Comparison of ENCODE assay signal across 8 cellular contexts in the genomic region with DNA sequence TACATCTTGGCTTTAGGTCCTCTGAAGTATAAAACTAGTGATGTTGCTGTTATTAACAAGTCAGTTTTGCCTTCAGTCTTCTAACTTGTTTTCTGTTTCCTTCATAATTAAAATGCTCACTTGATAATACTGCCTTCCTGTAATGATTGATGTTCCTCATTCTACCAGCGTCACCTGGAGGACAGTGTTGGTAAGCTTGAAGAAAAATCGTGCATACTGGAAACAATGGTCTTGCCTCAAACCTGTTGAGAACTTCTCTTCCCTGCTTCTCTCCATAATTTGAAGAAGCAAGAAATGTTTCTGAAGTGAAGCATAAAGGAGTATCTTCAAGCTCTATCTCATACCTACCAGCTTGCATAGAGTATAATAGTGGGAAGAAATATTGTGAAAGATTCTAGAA. TPM values are rescaled to one million over a fixed set of nuclear protein-coding genes. Genes with fewer than 3 reads are reported as not detected.
A peak's percentile ranks its signal among the peaks of the same experiment; 100 is the strongest.
DNase-seq lines count a peak whose midpoint lies in the region; TF ChIP-seq lines count a peak whose summit lies in the region.

No MANE protein-coding gene starts in this region.

- H3K4me3 ChIP-seq in ACC112 (ENCODE audit: low read depth, low read length) (peak overlapping the region; percentile 100), GM12864 (ENCODE audit: low read depth, low read length) (no peak overlapping the region), OCI-LY1 (ENCODE audit: low read depth, low read length, poor library complexity, severe bottlenecking) (no peak overlapping the region), breast epithelium (no peak overlapping the region), mucosa of stomach (ENCODE audit: low read length) (no peak overlapping the region)

- TF ChIP-seq CTCF in GM12864 (IDR thresholded peaks at IDR 0.05; ENCODE audit: low read depth, low read length, missing control alignments) (peak; percentile 76), OCI-LY1 (IDR thresholded peaks at IDR 0.05; ENCODE audit: low read length) (peak; percentile 88), breast epithelium (IDR thresholded peaks at IDR 0.05) (peak in 2 of 3 donors; percentile 38 to 49)

- TF ChIP-seq POLR2A in breast epithelium (IDR thresholded peaks at IDR 0.05) = no peak

- H3K9me3 ChIP-seq in OCI-LY1 (ENCODE audit: low read length) = no peaks in the 10 kb centered on the region
- no peaks in the 10 kb centered on the region for H3K9me3 ChIP-seq in breast epithelium
- no peaks in the 10 kb centered on the region for H3K9me3 ChIP-seq in mucosa of stomach (ENCODE audit: control insufficient read depth, low read length)

- H3K27ac ChIP-seq in ACC112 (ENCODE audit: low read depth, low read length) (no peak overlapping the region), OCI-LY1 (ENCODE audit: low read depth, low read length, poor library complexity, severe bottlenecking) (peak overlapping the region; percentile 74), breast epithelium (peak overlapping the region in 1 of 2 donors; percentile 96)

- no peak overlapping the region for H2AFZ ChIP-seq in ACC112 (ENCODE audit: low read length, unreplicated experiment)
- no peak overlapping the region for H2AFZ ChIP-seq in OCI-LY1 (ENCODE audit: low read length)

- H3K4me2 ChIP-seq in OCI-LY1 (ENCODE audit: low read length) = peak overlapping the region; percentile 78

- intact Hi-C loops in breast epithelium (cut with DNase I; ENCODE audit: low total_unique reads) = no loop called here

- DNase-seq in GM12864 (ENCODE audit: low read depth) = no peak
- DNase-seq in breast epithelium (ENCODE audit: low spot score in 2 of 2) = no peak
- no peak for DNase-seq in AG08395 (ENCODE audit: low spot score)
- no peak for DNase-seq in foreskin melanocyte
- DNase-seq in NCI-H2029 treated with DMSO at 0.1 percent for 48 hours (lab: John Stamatoyannopoulos, UW) = no peak

- no peaks in the 10 kb centered on the region for H4K20me1 ChIP-seq in OCI-LY1 (ENCODE audit: insufficient read depth, low read length)

- peaks cover 30% of the 10 kb centered on the region for H3K4me1 ChIP-seq in ACC112 (ENCODE audit: control insufficient read depth, insufficient read depth, low read length, unreplicated experiment)
- H3K4me1 ChIP-seq in OCI-LY1 (ENCODE audit: insufficient read depth, low read length, severe bottlenecking) = peaks cover 31% of the 10 kb centered on the region
- H3K4me1 ChIP-seq in breast epithelium = peaks cover 4 to 23% of the 10 kb centered on the region in 2 donors
- H3K4me1 ChIP-seq in mucosa of stomach (ENCODE audit: control insufficient read depth, insufficient read depth, low read length) = peaks cover 46% of the 10 kb centered on the region

- H3F3A ChIP-seq in OCI-LY1 (ENCODE audit: insufficient read depth, low read length) = 0 out of 2 replicates have a peak, but pooled peaks cover 6% of the 10 kb centered on the region

- H3K36me3 ChIP-seq in ACC112 (ENCODE audit: insufficient read depth, low read length) = no peaks in the 10 kb centered on the region
- peaks cover 48% of the 10 kb centered on the region for H3K36me3 ChIP-seq in OCI-LY1 (ENCODE audit: insufficient read depth, low read length)
- H3K36me3 ChIP-seq in breast epithelium = no peaks in the 10 kb centered on the region
- peaks cover 6% of the 10 kb centered on the region for H3K36me3 ChIP-seq in mucosa of stomach (ENCODE audit: control insufficient read depth, insufficient read depth, low read length)

- H3K9ac ChIP-seq in OCI-LY1 (ENCODE audit: low read length) = no peak overlapping the region
- peak overlapping the region; percentile 11 for H3K9ac ChIP-seq in mucosa of stomach (ENCODE audit: low read length)

- H3K27me3 ChIP-seq in ACC112 (ENCODE audit: insufficient read depth, low read length) (no peaks in the 10 kb centered on the region), OCI-LY1 (ENCODE audit: insufficient read depth, low read length) (no peaks in the 10 kb centered on the region), breast epithelium (no peaks in the 10 kb centered on the region), mucosa of stomach (ENCODE audit: control insufficient read depth, insufficient read depth, low read length) (no peaks in the 10 kb centered on the region)

- peaks cover 68% of the 10 kb centered on the region for H3K79me2 ChIP-seq in ACC112 (ENCODE audit: control insufficient read depth, insufficient read depth, low read length, unreplicated experiment)
- peaks cover 60% of the 10 kb centered on the region for H3K79me2 ChIP-seq in OCI-LY1 (ENCODE audit: insufficient read depth, low read length)

- H3K9me2 ChIP-seq in OCI-LY1 (ENCODE audit: low read depth, low read length) = no peaks in the 10 kb centered on the region

RNA-seq across cellular contexts. Expression of a gene that starts 3.0 kb away (rescaled TPM):
- 10 to 100 TPM; 58.7 to 94.3 (median 85.9) TPM for total RNA-seq in breast epithelium
